15 cellular contexts compared by ENCODE assay signal in genomic region chr6:153976921-153977693, GRCh38.
DNase-seq lines count a peak whose midpoint lies in the region; ATAC-seq and TF ChIP-seq lines count a peak whose summit lies in the region.
"Had no signal": no experiment of that assay in that cellular context is flagged by ENCODE, and none has a peak within 500 bp of the region (broad histone marks: within the 10 kb centered on the region; RNA-seq: fewer than 3 reads in every experiment).

No MANE protein-coding gene starts in this region.

- no peak for TF ChIP-seq POLR2A in upper lobe of left lung (IDR thresholded peaks at IDR 0.05)

- H3K4me3 Mint-ChIP-seq in activated T-helper 1 cell treated with anti-CD3 and anti-CD28 coated beads, Interleukin-12 subunit alpha, Interleukin-12 subunit beta, Interleukin-2, Interleukin-4 antibody, amounts not matched to agents 30 ng/mL and 10 ng/mL and 1 ng/mL, durations not matched to agents 14 hours and 24 hours and 36 hours, result no peak overlapping the region
- H3K4me3 Mint-ChIP-seq: activated CD4-positive, alpha-beta T cell treated with anti-CD3 and anti-CD28 coated beads, Interleukin-2, amount 10 ng/mL, durations not matched to agents 24 days and 14 days; activated naive CD4-positive, alpha-beta T cell treated with anti-CD3 and anti-CD28 coated beads, Interleukin-2, amount 10 ng/mL, durations not matched to agents 7 days and 5 days; nephron progenitor cell; stimulated activated naive B cell treated with anti-CD40 and anti-IgM and Interleukin-4, amounts not matched to agents 10 μg/mL and 1 μg/mL and 100 μg/mL, for 72 hours had no signal

- H3K4me1 ChIP-seq in endocrine pancreas (ENCODE audit: control insufficient read depth, insufficient read depth, low read length) (no peaks in the 10 kb centered on the region), upper lobe of left lung (no peaks in the 10 kb centered on the region)

- ATAC-seq in upper lobe of left lung (ENCODE audit: low FRiP score in 2 of 2), result peak; percentile 87 to 88
- ATAC-seq: stimulated activated naive B cell treated with anti-CD40 and anti-IgM and Interleukin-4, amounts not matched to agents 10 μg/mL and 1 μg/mL and 100 μg/mL, for 72 hours had no signal

- H3K27ac Mint-ChIP-seq in activated T-helper 1 cell treated with anti-CD3 and anti-CD28 coated beads, Interleukin-12 subunit alpha, Interleukin-12 subunit beta, Interleukin-2, Interleukin-4 antibody, amounts not matched to agents 30 ng/mL and 10 ng/mL and 1 ng/mL, durations not matched to agents 14 hours and 24 hours and 36 hours, result no peak overlapping the region
- H3K27ac Mint-ChIP-seq: activated CD4-positive, alpha-beta T cell treated with anti-CD3 and anti-CD28 coated beads, Interleukin-2, amount 10 ng/mL, durations not matched to agents 24 days and 14 days; activated naive CD4-positive, alpha-beta T cell treated with anti-CD3 and anti-CD28 coated beads, Interleukin-2, amount 10 ng/mL, durations not matched to agents 7 days and 5 days; nephron progenitor cell; stimulated activated naive B cell treated with anti-CD40 and anti-IgM and Interleukin-4, amounts not matched to agents 10 μg/mL and 1 μg/mL and 100 μg/mL, for 72 hours had no signal

- TF ChIP-seq EP300 in upper lobe of left lung (IDR thresholded peaks at IDR 0.05), result no peak

- no peaks in the 10 kb centered on the region for H3K4me1 Mint-ChIP-seq in activated T-helper 1 cell treated with anti-CD3 and anti-CD28 coated beads, Interleukin-12 subunit alpha, Interleukin-12 subunit beta, Interleukin-2, Interleukin-4 antibody, amounts not matched to agents 30 ng/mL and 10 ng/mL and 1 ng/mL, durations not matched to agents 14 hours and 24 hours and 36 hours (ENCODE audit: low read depth)
- H3K4me1 Mint-ChIP-seq: activated CD4-positive, alpha-beta T cell treated with anti-CD3 and anti-CD28 coated beads, Interleukin-2, amount 10 ng/mL, durations not matched to agents 24 days and 14 days; activated naive CD4-positive, alpha-beta T cell treated with anti-CD3 and anti-CD28 coated beads, Interleukin-2, amount 10 ng/mL, durations not matched to agents 7 days and 5 days; nephron progenitor cell; stimulated activated naive B cell treated with anti-CD40 and anti-IgM and Interleukin-4, amounts not matched to agents 10 μg/mL and 1 μg/mL and 100 μg/mL, for 72 hours had no signal

- WGBS in upper lobe of left lung, 2 donors, result 42 to 50% methylated on average over 7 of the region's 7 CpGs

- no peaks in the 10 kb centered on the region for H3K9me3 Mint-ChIP-seq in activated T-helper 1 cell treated with anti-CD3 and anti-CD28 coated beads, Interleukin-12 subunit alpha, Interleukin-12 subunit beta, Interleukin-2, Interleukin-4 antibody, amounts not matched to agents 30 ng/mL and 10 ng/mL and 1 ng/mL, durations not matched to agents 14 hours and 24 hours and 36 hours
- H3K9me3 Mint-ChIP-seq: activated CD4-positive, alpha-beta T cell treated with anti-CD3 and anti-CD28 coated beads, Interleukin-2, amount 10 ng/mL, durations not matched to agents 24 days and 14 days; activated naive CD4-positive, alpha-beta T cell treated with anti-CD3 and anti-CD28 coated beads, Interleukin-2, amount 10 ng/mL, durations not matched to agents 7 days and 5 days; nephron progenitor cell had no signal

- no peak overlapping the region for H3K9ac ChIP-seq in endocrine pancreas (ENCODE audit: control insufficient read depth, insufficient read depth, low read length)

- TF ChIP-seq CTCF in upper lobe of left lung (IDR thresholded peaks at IDR 0.05), result no peak

- H3K9me3 ChIP-seq in endocrine pancreas (ENCODE audit: control insufficient read depth, low read length) (no peaks in the 10 kb centered on the region), upper lobe of left lung (no peaks in the 10 kb centered on the region)

- intact Hi-C loops in activated T-helper 1 cell treated with anti-CD3 and anti-CD28 coated beads, Interleukin-12 subunit alpha, Interleukin-12 subunit beta, Interleukin-2, Interleukin-4 antibody, amounts not matched to agents 30 ng/mL and 10 ng/mL and 1 ng/mL, durations not matched to agents 14 hours and 24 hours and 36 hours (cut with micrococcal nuclease), result no loop called here

- H3K36me3 Mint-ChIP-seq in activated T-helper 1 cell treated with anti-CD3 and anti-CD28 coated beads, Interleukin-12 subunit alpha, Interleukin-12 subunit beta, Interleukin-2, Interleukin-4 antibody, amounts not matched to agents 30 ng/mL and 10 ng/mL and 1 ng/mL, durations not matched to agents 14 hours and 24 hours and 36 hours (ENCODE audit: low read depth), result no peaks in the 10 kb centered on the region
- H3K36me3 Mint-ChIP-seq: activated naive CD4-positive, alpha-beta T cell treated with anti-CD3 and anti-CD28 coated beads, Interleukin-2, amount 10 ng/mL, durations not matched to agents 7 days and 5 days; stimulated activated naive B cell treated with anti-CD40 and anti-IgM and Interleukin-4, amounts not matched to agents 10 μg/mL and 1 μg/mL and 100 μg/mL, for 72 hours had no signal

- DNase-seq in NCI-H748 (lab: John Stamatoyannopoulos, UW; ENCODE audit: unreplicated experiment), result peak; percentile 10
- no peak for DNase-seq in NCI-H748 treated with DMSO at 0.1 percent for 48 hours (lab: John Stamatoyannopoulos, UW)
- DNase-seq in HS-5 (ENCODE audit: low read depth), result peak; percentile 82
- peak in 1 of 2 donors; percentile 20 for DNase-seq in upper lobe of left lung
- DNase-seq in SW 1271 (lab: John Stamatoyannopoulos, UW), result no peak
- DNase-seq in activated CD4-positive, alpha-beta T cell treated with anti-CD3 and anti-CD28 coated beads for 48 hours, result no peak
- DNase-seq in activated T-helper 1 cell treated with anti-CD3 and anti-CD28 coated beads, Interleukin-12 subunit alpha, Interleukin-12 subunit beta, Interleukin-2, Interleukin-4 antibody, amounts not matched to agents 30 ng/mL and 10 ng/mL and 1 ng/mL, durations not matched to agents 14 hours and 24 hours and 36 hours (ENCODE audit: low spot score), result no peak
- DNase-seq: 8988T; activated CD4-positive, alpha-beta T cell treated with anti-CD3 and anti-CD28 coated beads, Interleukin-2, amount 10 ng/mL, durations not matched to agents 24 days and 14 days; activated naive CD4-positive, alpha-beta T cell treated with anti-CD3 and anti-CD28 coated beads, Interleukin-2, amount 10 ng/mL, durations not matched to agents 7 days and 5 days; NCI-H2171; nephron progenitor cell; stimulated activated CD4-positive, alpha-beta T cell treated with anti-CD3 and anti-CD28 coated beads, Interleukin-15, amount 100 ng/mL, for 24 hours; stimulated activated naive B cell treated with anti-CD40 and anti-IgM and Interleukin-4, amounts not matched to agents 10 μg/mL and 1 μg/mL and 100 μg/mL, for 72 hours had no signal

- H3K36me3 ChIP-seq in endocrine pancreas (ENCODE audit: control insufficient read depth, insufficient read depth, low read length) (no peaks in the 10 kb centered on the region), upper lobe of left lung (no peaks in the 10 kb centered on the region)

- H3K27me3 Mint-ChIP-seq in activated T-helper 1 cell treated with anti-CD3 and anti-CD28 coated beads, Interleukin-12 subunit alpha, Interleukin-12 subunit beta, Interleukin-2, Interleukin-4 antibody, amounts not matched to agents 30 ng/mL and 10 ng/mL and 1 ng/mL, durations not matched to agents 14 hours and 24 hours and 36 hours (ENCODE audit: insufficient read depth), result peaks cover 3% of the 10 kb centered on the region
- H3K27me3 Mint-ChIP-seq: activated naive CD4-positive, alpha-beta T cell treated with anti-CD3 and anti-CD28 coated beads, Interleukin-2, amount 10 ng/mL, durations not matched to agents 7 days and 5 days; stimulated activated naive B cell treated with anti-CD40 and anti-IgM and Interleukin-4, amounts not matched to agents 10 μg/mL and 1 μg/mL and 100 μg/mL, for 72 hours had no signal

- H3K27me3 ChIP-seq in endocrine pancreas (ENCODE audit: control insufficient read depth, insufficient read depth, low read length) (no peaks in the 10 kb centered on the region), upper lobe of left lung (no peaks in the 10 kb centered on the region)

- H3K27ac ChIP-seq in upper lobe of left lung, result no peak overlapping the region

- H3K4me3 ChIP-seq in endocrine pancreas (ENCODE audit: control insufficient read depth, insufficient read depth, low read length) (peak overlapping the region; percentile 12), upper lobe of left lung (no peak overlapping the region)

Comparison
In these comparisons a context has a peak if more than half of its experiments do, and no peak if none do; other contexts are left out.
1. DNase-seq: peak in NCI-H748 (single experiment) and HS-5 (single experiment); none in NCI-H748 treated with DMSO at 0.1 percent for 48 hours (single experiment), SW 1271 (0 of 2), activated CD4-positive, alpha-beta T cell treated with anti-CD3 and anti-CD28 coated beads for 48 hours (single experiment) and activated T-helper 1 cell treated with anti-CD3 and anti-CD28 coated beads, Interleukin-12 subunit alpha, Interleukin-12 subunit beta, Interleukin-2, Interleukin-4 antibody, amounts not matched to agents 30 ng/mL and 10 ng/mL and 1 ng/mL, durations not matched to agents 14 hours and 24 hours and 36 hours (single experiment).